Comparison of ENCODE assay signal across 8 cellular contexts in genomic region chr6:51855310-51856082, GRCh38.
DNase-seq lines count a peak whose midpoint lies in the region; ATAC-seq and TF ChIP-seq lines count a peak whose summit lies in the region.

No MANE protein-coding gene starts in this region.

- H3K36me3 ChIP-seq in heart right ventricle, result no peaks in the 10 kb centered on the region

- H3K4me3 ChIP-seq in heart right ventricle (no peak overlapping the region), fibroblast of pulmonary artery (replicated peaks; ENCODE audit: low read depth, low read length) (no peak overlapping the region)

- no peak for DNase-seq in heart right ventricle
- DNase-seq in left cardiac atrium, result no peak
- DNase-seq in MV-4-11 (lab: John Stamatoyannopoulos, UW), result peak; percentile 62
- DNase-seq in SKM-1 (lab: John Stamatoyannopoulos, UW; ENCODE audit: unreplicated experiment), result peak; percentile 46
- DNase-seq in fibroblast of pulmonary artery (ENCODE audit: low read depth), result peak; percentile 62
- peak; percentile 8 for DNase-seq in pulmonary artery endothelial cell (ENCODE audit: low read depth, low spot score)
- no peak for DNase-seq in activated CD4-positive, alpha-beta memory T cell treated with anti-CD3 and anti-CD28 coated beads for 36 hours

- TF ChIP-seq CTCF in heart right ventricle (IDR thresholded peaks at IDR 0.05), result peak; percentile 20 to 68 (median 59)
- TF ChIP-seq CTCF in fibroblast of pulmonary artery (IDR thresholded peaks at IDR 0.05; ENCODE audit: low read length, missing control alignments), result peak; percentile 60

- no peaks in the 10 kb centered on the region for H3K4me1 ChIP-seq in heart right ventricle

- no peaks in the 10 kb centered on the region for H3K9me3 Mint-ChIP-seq in activated CD4-positive, alpha-beta memory T cell treated with anti-CD3 and anti-CD28 coated beads for 36 hours

- no peaks in the 10 kb centered on the region for H3K4me1 Mint-ChIP-seq in activated CD4-positive, alpha-beta memory T cell treated with anti-CD3 and anti-CD28 coated beads for 36 hours (ENCODE audit: low read depth)

- no peak overlapping the region for H3K27ac ChIP-seq in heart right ventricle

- ATAC-seq in heart right ventricle, result no peak
- ATAC-seq in left cardiac atrium, result no peak
- peak; percentile 76 for ATAC-seq in GM21576 (IDR thresholded peaks at IDR 0.05; ENCODE audit: unreplicated experiment)

- H3K4me3 Mint-ChIP-seq in activated CD4-positive, alpha-beta memory T cell treated with anti-CD3 and anti-CD28 coated beads for 36 hours, result no peak overlapping the region

- POLR2A ChIA-PET in activated CD4-positive, alpha-beta memory T cell treated with anti-CD3 and anti-CD28 coated beads for 36 hours (lab: Charles Lee), result no interaction called here

- no peaks in the 10 kb centered on the region for H3K36me3 Mint-ChIP-seq in activated CD4-positive, alpha-beta memory T cell treated with anti-CD3 and anti-CD28 coated beads for 36 hours

- no peak overlapping the region for H3K27ac Mint-ChIP-seq in activated CD4-positive, alpha-beta memory T cell treated with anti-CD3 and anti-CD28 coated beads for 36 hours

- CTCF ChIA-PET in activated CD4-positive, alpha-beta memory T cell treated with anti-CD3 and anti-CD28 coated beads for 36 hours (lab: Charles Lee), result interaction anchor here (0.6 to 1.6 kb wide), 10 partner anchors 8 to 385 kb away, joined by 3 to 4 read pairs (median 3); no protein-coding TSS in a partner anchor

- intact Hi-C loops in heart right ventricle (cut with DNase I), result loop anchor here in 6 of 10 donors (10.0 kb wide), 2 partner anchors 109 to 169 kb away; no protein-coding TSS in a partner anchor
- intact Hi-C loops in left cardiac atrium (cut with DNase I), result loop anchor here in 1 of 2 donors (10.0 kb wide), 1 partner anchor 169 kb away; no protein-coding TSS in a partner anchor
- intact Hi-C loops in activated CD4-positive, alpha-beta memory T cell treated with anti-CD3 and anti-CD28 coated beads for 36 hours (cut with micrococcal nuclease), result loop anchor here (1.0 to 10.0 kb wide), 4 partner anchors 104 to 399 kb away; no protein-coding TSS in a partner anchor

- peaks cover 0 to 5% (median 0%) of the 10 kb centered on the region in 11 donors for H3K9me3 ChIP-seq in heart right ventricle

- H3K27me3 Mint-ChIP-seq in activated CD4-positive, alpha-beta memory T cell treated with anti-CD3 and anti-CD28 coated beads for 36 hours, result peaks cover 12% of the 10 kb centered on the region

- H3K27me3 ChIP-seq in heart right ventricle, result peaks cover 0 to 22% (median 10%) of the 10 kb centered on the region in 7 donors

- 27 to 29% methylated on average over 10 of the region's 10 CpGs for WGBS in heart right ventricle, 2 donors

Comparison
In these comparisons a context has a peak if more than half of its experiments do, and no peak if none do; other contexts are left out.
1. DNase-seq: peak in MV-4-11 (single experiment), SKM-1 (single experiment), fibroblast of pulmonary artery (single experiment) and pulmonary artery endothelial cell (single experiment); none in heart right ventricle (0 of 2), left cardiac atrium (single experiment) and activated CD4-positive, alpha-beta memory T cell treated with anti-CD3 and anti-CD28 coated beads for 36 hours (single experiment).